In the genomic region with DNA sequence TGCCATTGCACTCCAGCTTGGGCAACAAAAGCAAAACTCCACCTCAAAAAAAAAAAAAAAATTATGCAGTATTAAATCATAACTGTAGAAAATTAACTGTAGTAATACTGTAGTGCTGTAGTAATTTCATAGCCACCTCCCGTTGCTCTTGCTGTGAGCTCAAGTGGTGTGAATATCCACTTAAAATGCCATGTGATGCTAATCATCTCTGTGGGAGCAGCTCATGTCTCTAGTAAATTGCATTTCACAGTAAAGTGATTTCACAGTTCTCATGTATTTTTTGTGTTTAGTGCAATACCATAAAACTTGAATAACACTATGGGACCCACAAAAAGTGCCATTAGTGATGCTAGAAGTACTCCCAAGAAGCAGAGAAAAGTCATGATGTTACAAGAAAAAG, we compare ENCODE assay signal across 20 cellular contexts. TPM values are rescaled to one million over a fixed set of nuclear protein-coding genes. Genes with fewer than 3 reads are reported as not detected.
A peak's percentile ranks its signal among the peaks of the same experiment; 100 is the strongest.
DNase-seq lines count a peak whose midpoint lies in the region; ATAC-seq and TF ChIP-seq lines count a peak whose summit lies in the region.
"Had no signal": no experiment of that assay in that cellular context is flagged by ENCODE, and none has a peak within 500 bp of the region (broad histone marks: within the 10 kb centered on the region; RNA-seq: fewer than 3 reads in every experiment).

No MANE protein-coding gene starts in this region.

- intact Hi-C loops in left lung (cut with DNase I) = no loop called here
- intact Hi-C loops in ovary (cut with DNase I) = no loop called here
- intact Hi-C loops in heart right ventricle (cut with DNase I) = no loop called here

- H3K4me3 ChIP-seq in left lung (no peak overlapping the region), ovary (no peak overlapping the region), heart right ventricle (no peak overlapping the region)
- H3K4me3 ChIP-seq: A549, PC-9, SJSA1 had no signal

- ATAC-seq in left lung = peak; percentile 73
- no peak for ATAC-seq in heart right ventricle
- ATAC-seq: A549, HepG2 had no signal

- TF ChIP-seq EP300 in ovary (IDR thresholded peaks at IDR 0.05) = no peak

- H3K36me3 ChIP-seq in left lung (no peaks in the 10 kb centered on the region), ovary (no peaks in the 10 kb centered on the region), heart right ventricle (no peaks in the 10 kb centered on the region)
- H3K36me3 ChIP-seq: SJSA1 had no signal

- H3K27me3 ChIP-seq in left lung (no peaks in the 10 kb centered on the region), ovary (no peaks in the 10 kb centered on the region), heart right ventricle (no peaks in the 10 kb centered on the region)
- H3K27me3 ChIP-seq: SJSA1 had no signal

- TF ChIP-seq CTCF in left lung (IDR thresholded peaks at IDR 0.05) = no peak
- no peak for TF ChIP-seq CTCF in ovary (IDR thresholded peaks at IDR 0.05)
- no peak for TF ChIP-seq CTCF in heart right ventricle (IDR thresholded peaks at IDR 0.05)

- WGBS in ovary, 3 donors = 62 to 71% (median 70%) methylated on average over 1 of the region's 1 CpG
- WGBS in heart right ventricle, 2 donors = 48 to 64% methylated on average over 1 of the region's 1 CpG

- TF ChIP-seq POLR2A in ovary (IDR thresholded peaks at IDR 0.05) = no peak

- H3K9me3 ChIP-seq in left lung = no peaks in the 10 kb centered on the region
- H3K9me3 ChIP-seq in ovary = no peaks in the 10 kb centered on the region
- no peaks in the 10 kb centered on the region for H3K9me3 ChIP-seq in heart right ventricle
- H3K9me3 ChIP-seq: A549, SJSA1 had no signal

- H3K27ac ChIP-seq in left lung = no peak overlapping the region
- H3K27ac ChIP-seq in ovary = no peak overlapping the region
- no peak overlapping the region for H3K27ac ChIP-seq in heart right ventricle
- H3K27ac ChIP-seq: A549, KMS-11, PC-9, SJSA1 had no signal

- DNase-seq in NCI-H187 (lab: John Stamatoyannopoulos, UW) (peak; percentile 18 to 21), NCI-H187 treated with DMSO at 0.1 percent for 48 hours (lab: John Stamatoyannopoulos, UW) (no peak), NCI-H2081 treated with DMSO at 0.1 percent for 48 hours (lab: John Stamatoyannopoulos, UW) (peak; percentile 27), NCI-H748 (lab: John Stamatoyannopoulos, UW; ENCODE audit: unreplicated experiment) (peak; percentile 68), left lung (no peak), ovary (no peak), NCI-H510A (lab: John Stamatoyannopoulos, UW) (no peak), heart right ventricle (no peak)
- DNase-seq: C1 segment of cervical spinal cord, DMS 273 treated with DMSO at 0.1 percent for 48 hours, NCI-H1048, NCI-H1930, NCI-H510A treated with DMSO at 0.1 percent for 48 hours, PC-9, T-helper 9 cell had no signal

- H3K4me1 ChIP-seq in left lung = no peaks in the 10 kb centered on the region
- no peaks in the 10 kb centered on the region for H3K4me1 ChIP-seq in ovary (ENCODE audit: insufficient read depth)
- H3K4me1 ChIP-seq in heart right ventricle = no peaks in the 10 kb centered on the region
- H3K4me1 ChIP-seq: A549, SJSA1 had no signal

RNA-seq across cellular contexts. Expression of a gene that starts 14.4 kb away (rescaled TPM):
- not detected for total RNA-seq in left lung
- not detected for total RNA-seq in ovary
- polyA plus RNA-seq in ovary = not detected
- not detected for total RNA-seq in heart right ventricle
- polyA plus RNA-seq in heart right ventricle = not detected
- total RNA-seq: HepG2, M059J, PC-9, SJSA1 had no signal
- polyA plus RNA-seq: A549, HepG2 had no signal

RNA-seq across cellular contexts. Expression of a gene that starts 42.1 kb away (rescaled TPM):
- total RNA-seq in left lung (10 to 100 TPM; 34.4 to 42.0 TPM), ovary (10 to 100 TPM; 52.0 to 80.0 (median 67.1) TPM), heart right ventricle (100 to 1,000 TPM; 134 to 194 (median 163) TPM)
- polyA plus RNA-seq in ovary (100 to 1,000 TPM in 1 of 2 donors, 10 to 100 TPM in 1; 59.1 to 141 TPM), heart right ventricle (100 to 1,000 TPM in 1 of 2 donors, 10 to 100 TPM in 1; 54.9 to 122 TPM)

Comparison
In these comparisons a context has a peak if more than half of its experiments do, and no peak if none do; other contexts are left out.
1. DNase-seq: peak in NCI-H187 (2 of 2), NCI-H2081 treated with DMSO at 0.1 percent for 48 hours (single experiment) and NCI-H748 (single experiment); none in NCI-H187 treated with DMSO at 0.1 percent for 48 hours (single experiment), left lung (0 of 2), ovary (0 of 5), NCI-H510A (single experiment) and heart right ventricle (0 of 2).